In genomic region chr3:61884794-61885193, GRCh38 we compare ENCODE assay signal across 36 cellular contexts.
"Had no signal": no experiment of that assay in that cellular context is flagged by ENCODE, and none has a peak within 500 bp of the region (broad histone marks: within the 10 kb centered on the region; RNA-seq: fewer than 3 reads in every experiment).

No MANE protein-coding gene starts in this region.

- ATAC-seq: activated CD8-positive, alpha-beta T cell treated with anti-CD3 and anti-CD28 coated beads for 36 hours; activated naive CD4-positive, alpha-beta T cell treated with anti-CD3 and anti-CD28 coated beads, Interleukin-2, amount 50 U/mL, for 72 hours; activated T-cell treated with anti-CD3 and anti-CD28 coated beads, Interleukin-2, amount 50 U/mL, for 4 hours; activated T-cell treated with anti-CD3 and anti-CD28 coated beads, Interleukin-2, amount 50 U/mL, for 72 hours; activated T-helper 17 cell treated with anti-CD3 and anti-CD28 coated beads, Interleukin-2, amount 50 U/mL, for 72 hours; body of pancreas; T-cell had no signal

- H3K27ac Mint-ChIP-seq: activated B cell treated with CpG ODN at 0.5 μM for 24 hours; activated CD4-positive, alpha-beta memory T cell treated with anti-CD3 and anti-CD28 coated beads for 36 hours; activated CD4-positive, alpha-beta T cell treated with anti-CD3 and anti-CD28 coated beads, Interleukin-2, amount 10 ng/mL, durations not matched to agents 24 days and 14 days; activated CD8-positive, alpha-beta T cell treated with anti-CD3 and anti-CD28 coated beads for 36 hours; activated naive CD4-positive, alpha-beta T cell treated with anti-CD3 and anti-CD28 coated beads for 36 hours; activated naive CD4-positive, alpha-beta T cell treated with anti-CD3 and anti-CD28 coated beads, Interleukin-2, amount 50 U/mL, for 72 hours; activated naive CD8-positive, alpha-beta T cell treated with anti-CD3 and anti-CD28 coated beads for 36 hours; activated T-cell treated with anti-CD3 and anti-CD28 coated beads, Interleukin-2, amount 50 U/mL, for 72 hours; activated T-helper 1 cell treated with anti-CD3 and anti-CD28 coated beads, Interleukin-12 subunit alpha, Interleukin-12 subunit beta, Interleukin-2, Interleukin-4 antibody, amounts not matched to agents 30 ng/mL and 10 ng/mL and 1 ng/mL, durations not matched to agents 14 hours and 24 hours and 36 hours; activated T-helper 17 cell treated with anti-CD3 and anti-CD28 coated beads, Interleukin-2, amount 50 U/mL, for 72 hours; T-cell; T-helper 1 cell treated with Interleukin-12 subunit alpha and Interleukin-12 subunit beta and Interleukin-4 antibody, amounts not matched to agents 30 μg/mL and 1 μg/mL, for 36 hours; T-helper 2 cell treated with Interferon-gamma antibody and Interleukin-4, amounts not matched to agents 5 μg/mL and 100 μg/mL, for 36 hours had no signal

- H3K4me3 Mint-ChIP-seq: activated B cell treated with CpG ODN at 0.5 μM for 24 hours; activated CD4-positive, alpha-beta memory T cell treated with anti-CD3 and anti-CD28 coated beads for 36 hours; activated CD4-positive, alpha-beta T cell treated with anti-CD3 and anti-CD28 coated beads, Interleukin-2, amount 10 ng/mL, durations not matched to agents 24 days and 14 days; activated CD8-positive, alpha-beta T cell treated with anti-CD3 and anti-CD28 coated beads for 36 hours; activated naive CD4-positive, alpha-beta T cell treated with anti-CD3 and anti-CD28 coated beads for 36 hours; activated naive CD8-positive, alpha-beta T cell treated with anti-CD3 and anti-CD28 coated beads for 36 hours; activated T-cell treated with anti-CD3 and anti-CD28 coated beads, Interleukin-2, amount 50 U/mL, for 4 hours; activated T-cell treated with anti-CD3 and anti-CD28 coated beads, Interleukin-2, amount 50 U/mL, for 72 hours; activated T-helper 1 cell treated with anti-CD3 and anti-CD28 coated beads, Interleukin-12 subunit alpha, Interleukin-12 subunit beta, Interleukin-2, Interleukin-4 antibody, amounts not matched to agents 30 ng/mL and 10 ng/mL and 1 ng/mL, durations not matched to agents 14 hours and 24 hours and 36 hours; activated T-helper 17 cell treated with anti-CD3 and anti-CD28 coated beads, Interleukin-2, amount 50 U/mL, for 72 hours; central memory CD8-positive, alpha-beta T cell; T-cell; T-helper 1 cell treated with Interleukin-12 subunit alpha and Interleukin-12 subunit beta and Interleukin-4 antibody, amounts not matched to agents 30 μg/mL and 1 μg/mL, for 36 hours; T-helper 2 cell treated with Interferon-gamma antibody and Interleukin-4, amounts not matched to agents 5 μg/mL and 100 μg/mL, for 36 hours had no signal

- H3K4me3 ChIP-seq: adrenal gland, body of pancreas, breast epithelium had no signal

- H3K4me1 Mint-ChIP-seq: activated B cell treated with CpG ODN at 0.5 μM for 24 hours; activated CD4-positive, alpha-beta T cell treated with anti-CD3 and anti-CD28 coated beads, Interleukin-2, amount 10 ng/mL, durations not matched to agents 24 days and 14 days; activated naive CD8-positive, alpha-beta T cell treated with anti-CD3 and anti-CD28 coated beads for 36 hours; activated T-helper 17 cell treated with anti-CD3 and anti-CD28 coated beads, Interleukin-2, amount 50 U/mL, for 72 hours; central memory CD8-positive, alpha-beta T cell; T-cell had no signal

- DNase-seq: activated B cell treated with CpG ODN at 0.5 μM for 24 hours; activated CD4-positive, alpha-beta memory T cell treated with anti-CD3 and anti-CD28 coated beads for 36 hours; activated CD4-positive, alpha-beta T cell treated with anti-CD3 and anti-CD28 coated beads for 4 hours; activated CD4-positive, alpha-beta T cell treated with anti-CD3 and anti-CD28 coated beads, Interleukin-2, amount 10 ng/mL, durations not matched to agents 24 days and 14 days; activated CD4-positive, alpha-beta T cell treated with anti-CD3 and anti-CD28 coated beads, Interleukin-2, amount 50 U/mL, for 1 hour; activated CD4-positive, alpha-beta T cell treated with anti-CD3 and anti-CD28 coated beads, Interleukin-2, amount 50 U/mL, for 4 hours; activated CD4-positive, CD25-positive, alpha-beta regulatory T cell treated with anti-CD3 and anti-CD28 coated beads, Interleukin-2, amount 50 U/mL, for 72 hours; activated CD8-positive, alpha-beta memory T cell treated with anti-CD3 and anti-CD28 coated beads, Interleukin-2, amount 50 U/mL, for 4 hours; activated CD8-positive, alpha-beta T cell treated with anti-CD3 and anti-CD28 coated beads for 36 hours; activated effector memory CD4-positive, alpha-beta T cell treated with anti-CD3 and anti-CD28 coated beads, Interleukin-2, amount 50 U/mL, for 16 hours; activated gamma-delta T cell treated with Interleukin-2 at 50 U/mL for 16 hours; activated naive CD4-positive, alpha-beta T cell; activated naive CD4-positive, alpha-beta T cell treated with anti-CD3 and anti-CD28 coated beads for 36 hours; activated naive CD4-positive, alpha-beta T cell treated with anti-CD3 and anti-CD28 coated beads, Interleukin-2, amount 50 U/mL, for 16 hours; activated naive CD8-positive, alpha-beta T cell treated with anti-CD3 and anti-CD28 coated beads for 36 hours; activated T-cell treated with anti-CD3 and anti-CD28 coated beads for 4 hours; activated T-cell treated with anti-CD3 and anti-CD28 coated beads, Interleukin-2, amount 50 U/mL, for 1 hour; activated T-cell treated with anti-CD3 and anti-CD28 coated beads, Interleukin-2, amount 50 U/mL, for 4 hours; activated T-cell treated with anti-CD3 and anti-CD28 coated beads, Interleukin-2, amount 50 U/mL, for 72 hours; adrenal gland; amniotic stem cell; aorta; body of pancreas; brain microvascular endothelial cell; cerebellar nuclear complex; T-cell; T-helper 2 cell; T-helper 9 cell; WERI-Rb-1 had no signal

- H3K9me3 Mint-ChIP-seq: activated B cell treated with CpG ODN at 0.5 μM for 24 hours; activated CD4-positive, alpha-beta memory T cell treated with anti-CD3 and anti-CD28 coated beads for 36 hours; activated CD4-positive, alpha-beta T cell treated with anti-CD3 and anti-CD28 coated beads, Interleukin-2, amount 10 ng/mL, durations not matched to agents 24 days and 14 days; activated CD8-positive, alpha-beta T cell treated with anti-CD3 and anti-CD28 coated beads for 36 hours; activated naive CD4-positive, alpha-beta T cell treated with anti-CD3 and anti-CD28 coated beads for 36 hours; activated naive CD4-positive, alpha-beta T cell treated with anti-CD3 and anti-CD28 coated beads, Interleukin-2, amount 50 U/mL, for 72 hours; activated naive CD8-positive, alpha-beta T cell treated with anti-CD3 and anti-CD28 coated beads for 36 hours; activated T-cell treated with anti-CD3 and anti-CD28 coated beads, Interleukin-2, amount 50 U/mL, for 4 hours; activated T-helper 1 cell treated with anti-CD3 and anti-CD28 coated beads, Interleukin-12 subunit alpha, Interleukin-12 subunit beta, Interleukin-2, Interleukin-4 antibody, amounts not matched to agents 30 ng/mL and 10 ng/mL and 1 ng/mL, durations not matched to agents 14 hours and 24 hours and 36 hours; activated T-helper 17 cell treated with anti-CD3 and anti-CD28 coated beads, Interleukin-2, amount 50 U/mL, for 72 hours; T-helper 1 cell treated with Interleukin-12 subunit alpha and Interleukin-12 subunit beta and Interleukin-4 antibody, amounts not matched to agents 30 μg/mL and 1 μg/mL, for 36 hours; T-helper 2 cell treated with Interferon-gamma antibody and Interleukin-4, amounts not matched to agents 5 μg/mL and 100 μg/mL, for 36 hours had no signal

- H3K27me3 Mint-ChIP-seq: activated B cell treated with CpG ODN at 0.5 μM for 24 hours; activated CD4-positive, alpha-beta memory T cell treated with anti-CD3 and anti-CD28 coated beads for 36 hours; activated CD4-positive, alpha-beta T cell treated with anti-CD3 and anti-CD28 coated beads, Interleukin-2, amount 10 ng/mL, durations not matched to agents 24 days and 14 days; activated CD8-positive, alpha-beta T cell treated with anti-CD3 and anti-CD28 coated beads for 36 hours; activated T-helper 17 cell treated with anti-CD3 and anti-CD28 coated beads, Interleukin-2, amount 50 U/mL, for 72 hours; central memory CD8-positive, alpha-beta T cell; T-cell had no signal

- H3K27me3 ChIP-seq: adrenal gland, body of pancreas, brain microvascular endothelial cell, breast epithelium had no signal

- H3K36me3 ChIP-seq: adrenal gland, brain microvascular endothelial cell, breast epithelium, WERI-Rb-1 had no signal

- H3K27ac ChIP-seq: adrenal gland, body of pancreas, brain microvascular endothelial cell, breast epithelium, WERI-Rb-1 had no signal

- H3K9me3 ChIP-seq: adrenal gland, body of pancreas, breast epithelium had no signal

- H3K36me3 Mint-ChIP-seq: activated CD4-positive, alpha-beta memory T cell treated with anti-CD3 and anti-CD28 coated beads for 36 hours; activated naive CD4-positive, alpha-beta T cell treated with anti-CD3 and anti-CD28 coated beads, Interleukin-2, amount 50 U/mL, for 72 hours; activated naive CD8-positive, alpha-beta T cell treated with anti-CD3 and anti-CD28 coated beads for 36 hours; T-cell had no signal

- H3K4me1 ChIP-seq: body of pancreas, breast epithelium had no signal
